In genomic region chr6:31355540-31355988, GRCh38 we compare ENCODE assay signal across 1 cellular context.
TF ChIP-seq lines count a peak whose summit lies in the region.

No MANE protein-coding gene starts in this region.

TF ChIP-seq in H1, 55 proteins besides CTCF, POLR2A, EP300 and RAD21:
- no peak for TF ChIP-seq BCL11A (IDR thresholded peaks at IDR 0.05; ENCODE audit: low read depth in 2 of 2, low read length in 2 of 2)
- TF ChIP-seq RXRA (IDR thresholded peaks at IDR 0.05; ENCODE audit: insufficient read depth, low read depth, low read length) = no peak
- no peak for TF ChIP-seq MAFK (IDR thresholded peaks at IDR 0.05; ENCODE audit: low read depth, low read length)
- no peak for TF ChIP-seq SIRT6 (IDR thresholded peaks at IDR 0.05; ENCODE audit: low read length)
